ENCODE assay signal across 13 cellular contexts in genomic region chr21:31566061-31566460, GRCh38.
DNase-seq lines count a peak whose midpoint lies in the region; ATAC-seq and TF ChIP-seq lines count a peak whose summit lies in the region.
"Had no signal": no experiment of that assay in that cellular context is flagged by ENCODE, and none has a peak within 500 bp of the region (broad histone marks: within the 10 kb centered on the region; RNA-seq: fewer than 3 reads in every experiment).

No MANE protein-coding gene starts in this region.

- POLR2A ChIA-PET in GM10248 (lab: Yijun Ruan, JAX): no interaction called here

- no peaks in the 10 kb centered on the region for H3K9me3 ChIP-seq in HUES48 (ENCODE audit: control insufficient read depth, insufficient read depth, low read length)
- no peaks in the 10 kb centered on the region for H3K9me3 ChIP-seq in WERI-Rb-1 (ENCODE audit: severe bottlenecking)
- H3K9me3 ChIP-seq in HAP-1: no peaks in the 10 kb centered on the region

- H3K36me3 ChIP-seq in HUES48 (ENCODE audit: control insufficient read depth, insufficient read depth, low read length) (no peaks in the 10 kb centered on the region), WERI-Rb-1 (no peaks in the 10 kb centered on the region), kidney epithelial cell (ENCODE audit: control insufficient read depth, insufficient read depth, low read length) (no peaks in the 10 kb centered on the region), HAP-1 (replicated peaks) (no peaks in the 10 kb centered on the region)

- DNase-seq in Ammon's horn (ENCODE audit: low spot score) (peak; percentile 62), WERI-Rb-1 (no peak), kidney epithelial cell (ENCODE audit: low read depth) (no peak), HAP-1 (ENCODE audit: low spot score in 2 of 2) (no peak), GM10248 (ENCODE audit: extremely low spot score) (no peak)
- DNase-seq: activated CD8-positive, alpha-beta T cell treated with anti-CD3 and anti-CD28 coated beads, Interleukin-2, amount 10 ng/mL, durations not matched to agents 7 days and 5 days; activated naive CD4-positive, alpha-beta T cell treated with anti-CD3 and anti-CD28 coated beads, Interleukin-2, amount 10 ng/mL, durations not matched to agents 7 days and 5 days; cerebellar nuclear complex; retina had no signal

- CTCF ChIA-PET in GM10248 (lab: Yijun Ruan, JAX): no interaction called here

- H3K9ac ChIP-seq in HUES48 (ENCODE audit: low read depth, low read length): no peak overlapping the region

- peak; percentile 31; the same call in 1 of the 2 replicates for TF ChIP-seq CTCF in WERI-Rb-1 (IDR thresholded peaks at IDR 0.05; ENCODE audit: low read depth, low read length)
- peak; percentile 14 for TF ChIP-seq CTCF in kidney epithelial cell (IDR thresholded peaks at IDR 0.05; ENCODE audit: insufficient read depth, low read length, poor library complexity, severe bottlenecking)
- no peak for TF ChIP-seq CTCF in GM10248 (IDR thresholded peaks at IDR 0.05; ENCODE audit: control extremely low read depth, extremely low read depth, low read depth, missing control alignments)

- H3K4me1 ChIP-seq in HUES48 (ENCODE audit: control insufficient read depth, insufficient read depth, low read length): peaks cover 23% of the 10 kb centered on the region
- peaks cover 4% of the 10 kb centered on the region for H3K4me1 ChIP-seq in HAP-1

- H3K27ac ChIP-seq in HUES48 (ENCODE audit: low read depth, low read length) (peak overlapping the region; percentile 50), WERI-Rb-1 (no peak overlapping the region)

- in situ Hi-C loops in HAP-1 (cut with MboI; ENCODE audit: low sequenced_read_pairs): no loop called here

- no peak overlapping the region for H3K4me3 ChIP-seq in HUES48 (ENCODE audit: low read depth, low read length)
- no peak overlapping the region for H3K4me3 ChIP-seq in WERI-Rb-1 (ENCODE audit: low read depth, low read length)
- no peak overlapping the region for H3K4me3 ChIP-seq in kidney epithelial cell (ENCODE audit: low read depth, low read length)
- H3K4me3 ChIP-seq in HAP-1: no peak overlapping the region

- ATAC-seq in GM19324 (IDR thresholded peaks at IDR 0.05; ENCODE audit: low FRiP score, unreplicated experiment) (no peak), GM21390 (IDR thresholded peaks at IDR 0.05; ENCODE audit: unreplicated experiment) (no peak)
- ATAC-seq: activated CD8-positive, alpha-beta T cell treated with anti-CD3 and anti-CD28 coated beads, Interleukin-2, amount 10 ng/mL, durations not matched to agents 7 days and 5 days; esophagus mucosa had no signal

- H3K27me3 ChIP-seq in HUES48 (ENCODE audit: control insufficient read depth, insufficient read depth, low read length) (no peaks in the 10 kb centered on the region), WERI-Rb-1 (ENCODE audit: insufficient read depth, low read depth, severe bottlenecking) (no peaks in the 10 kb centered on the region), kidney epithelial cell (ENCODE audit: control insufficient read depth, insufficient read depth, low read length) (no peaks in the 10 kb centered on the region), HAP-1 (ENCODE audit: low read depth) (no peaks in the 10 kb centered on the region)
